In the genomic region with DNA sequence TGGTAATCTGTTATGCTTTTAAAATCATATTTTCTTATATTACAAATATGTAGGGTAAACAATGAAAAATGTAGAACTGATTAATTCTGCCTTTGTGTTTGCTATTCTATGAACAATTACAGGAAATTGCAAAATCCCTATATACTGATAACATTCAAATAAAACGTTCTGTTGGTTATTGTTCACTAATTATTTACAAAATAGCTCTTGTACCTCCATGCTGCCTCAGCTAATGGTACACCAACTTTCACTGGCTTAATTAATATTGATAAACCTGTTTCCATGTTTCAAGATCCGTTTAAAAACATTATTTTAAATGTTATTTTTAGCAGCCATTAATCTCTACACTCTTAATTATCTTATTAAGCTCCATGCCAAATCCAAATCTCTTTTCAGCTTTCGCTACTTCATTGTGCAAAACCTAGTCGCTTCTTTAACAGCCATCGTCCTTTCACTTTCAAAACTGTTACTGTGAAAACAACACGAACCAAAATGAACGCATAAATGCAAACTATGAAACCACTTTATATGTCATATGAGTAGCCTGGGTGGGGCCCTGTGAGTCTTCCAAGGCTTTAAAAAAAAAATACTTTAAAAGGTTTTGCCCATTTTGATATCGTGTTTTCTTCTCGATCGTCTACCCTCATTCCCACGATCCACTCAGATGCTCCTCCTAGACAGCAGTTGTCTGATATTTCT, we compare ENCODE assay signal across 12 cellular contexts.
DNase-seq lines count a peak whose midpoint lies in the region; ATAC-seq and TF ChIP-seq lines count a peak whose summit lies in the region.
"Had no signal": no experiment of that assay in that cellular context is flagged by ENCODE, and none has a peak within 500 bp of the region (broad histone marks: within the 10 kb centered on the region; RNA-seq: fewer than 3 reads in every experiment).

No MANE protein-coding gene starts in this region.

- in situ Hi-C loops in Caki2 (cut with HindIII; ENCODE audit: low pct_unique_long_range_greater_than_20kb, low sequenced_read_pairs) (no loop called here), KBM-7 (cut with MboI; ENCODE audit: low pct_unique_long_range_greater_than_20kb, low sequenced_read_pairs) (no loop called here)

- peak overlapping the region; percentile 30 for H3K27ac ChIP-seq in colonic mucosa
- H3K27ac ChIP-seq: cardiac muscle cell had no signal

- H3K4me3 Mint-ChIP-seq in nephron (peak overlapping the region in 2 of 3 experiments; percentile 74 to 86), osteocyte (ENCODE audit: unreplicated experiment) (no peak overlapping the region)
- H3K4me3 Mint-ChIP-seq: natural killer cell treated with Interleukin-12 subunit alpha and Interleukin-12 subunit beta and Interleukin-15 and Interleukin-18, amount 100 ng/mL, for 72 hours had no signal

- no peak for ATAC-seq in HG03457 (IDR thresholded peaks at IDR 0.05; ENCODE audit: unreplicated experiment)
- ATAC-seq: natural killer cell treated with Interleukin-12 subunit alpha and Interleukin-12 subunit beta and Interleukin-15 and Interleukin-18, amount 100 ng/mL, for 72 hours had no signal

- no peak overlapping the region for H3K4me3 ChIP-seq in colonic mucosa
- H3K4me3 ChIP-seq: cardiac muscle cell had no signal

- H3K36me3 Mint-ChIP-seq in nephron (ENCODE audit: low read depth) (peaks cover 30% of the 10 kb centered on the region), osteocyte (ENCODE audit: unreplicated experiment) (peaks cover 9% of the 10 kb centered on the region)

- intact Hi-C loops in colonic mucosa (cut with DNase I) = no loop called here

- TF ChIP-seq CTCF in colonic mucosa (IDR thresholded peaks at IDR 0.05) (no peak), nephron (IDR thresholded peaks at IDR 0.05; ENCODE audit: unreplicated experiment in 3 of 3) (no peak), osteocyte (IDR thresholded peaks at IDR 0.05) (no peak)

- H3K27ac Mint-ChIP-seq in nephron = peak overlapping the region in 2 of 3 experiments; percentile 86 to 100
- H3K27ac Mint-ChIP-seq in osteocyte (ENCODE audit: unreplicated experiment) = no peak overlapping the region
- H3K27ac Mint-ChIP-seq: natural killer cell treated with Interleukin-12 subunit alpha and Interleukin-12 subunit beta and Interleukin-15 and Interleukin-18, amount 100 ng/mL, for 72 hours had no signal

- H3K27me3 Mint-ChIP-seq in nephron (ENCODE audit: low read depth) (no peaks in the 10 kb centered on the region), osteocyte (ENCODE audit: unreplicated experiment) (no peaks in the 10 kb centered on the region)
- H3K27me3 Mint-ChIP-seq: natural killer cell treated with Interleukin-12 subunit alpha and Interleukin-12 subunit beta and Interleukin-15 and Interleukin-18, amount 100 ng/mL, for 72 hours had no signal

- no peaks in the 10 kb centered on the region for H3K9me3 ChIP-seq in colonic mucosa

- H3K4me1 Mint-ChIP-seq in nephron = peaks cover 51% of the 10 kb centered on the region
- H3K4me1 Mint-ChIP-seq in osteocyte (ENCODE audit: unreplicated experiment) = peaks cover 31% of the 10 kb centered on the region

- H3K9me3 Mint-ChIP-seq in nephron (no peaks in the 10 kb centered on the region), osteocyte (ENCODE audit: unreplicated experiment) (peaks cover 5% of the 10 kb centered on the region)

- no peaks in the 10 kb centered on the region for H3K27me3 ChIP-seq in colonic mucosa
- H3K27me3 ChIP-seq: cardiac muscle cell had no signal

- no peak overlapping the region for H3K9ac ChIP-seq in colonic mucosa (ENCODE audit: low read depth in 2 of 2, low read length in 2 of 2)

- H3K36me3 ChIP-seq in colonic mucosa = no peaks in the 10 kb centered on the region
- H3K36me3 ChIP-seq: cardiac muscle cell had no signal

- DNase-seq in Caki2 (ENCODE audit: low read depth) = peak; percentile 43
- peak; percentile 88 for DNase-seq in NCI-H2107 treated with DMSO at 0.1 percent for 48 hours (lab: John Stamatoyannopoulos, UW; ENCODE audit: unreplicated experiment)
- no peak for DNase-seq in colonic mucosa
- no peak for DNase-seq in UCSD-AML1 (lab: John Stamatoyannopoulos, UW; ENCODE audit: unreplicated experiment)
- DNase-seq in osteocyte (ENCODE audit: extremely low spot score, unreplicated experiment) = no peak
- DNase-seq in KBM-7 = no peak
- DNase-seq: activated CD4-positive, CD25-positive, alpha-beta regulatory T cell; MM.1S had no signal

- no peaks in the 10 kb centered on the region for H3K4me1 ChIP-seq in colonic mucosa

Comparison
In these comparisons a context has a peak if more than half of its experiments do, and no peak if none do; other contexts are left out.
1. DNase-seq: peak in Caki2 (single experiment) and NCI-H2107 treated with DMSO at 0.1 percent for 48 hours (single experiment); none in colonic mucosa (single experiment), UCSD-AML1 (single experiment), osteocyte (single experiment) and KBM-7 (single experiment).